2 cellular contexts compared by ENCODE assay signal in genomic region chr2:207768168-207768890, GRCh38.
TF ChIP-seq lines count a peak whose summit lies in the region.

No MANE protein-coding gene starts in this region.

TF ChIP-seq in Ishikawa, 13 proteins besides CTCF, POLR2A, EP300 and RAD21:
- TF ChIP-seq YY1 (IDR thresholded peaks at IDR 0.05; ENCODE audit: low read depth) = no peak
- TF ChIP-seq MAX (IDR thresholded peaks at IDR 0.05) = peak; percentile 83

TF ChIP-seq in endothelial cell of umbilical vein, 7 proteins besides CTCF, POLR2A, EP300 and RAD21:
- TF ChIP-seq GATA2 (IDR thresholded peaks at IDR 0.05; ENCODE audit: insufficient read depth, insufficient read length, low read depth, low read length) (no peak), EZH2 (IDR thresholded peaks at IDR 0.05; ENCODE audit: borderline replicate concordance, low read depth, low read length, severe bottlenecking) (no peak), MYC (IDR thresholded peaks at IDR 0.05; ENCODE audit: low read depth, low read length) (no peak), MAX (IDR thresholded peaks at IDR 0.05; ENCODE audit: insufficient read depth, insufficient read length) (no peak), JUN (IDR thresholded peaks at IDR 0.05; ENCODE audit: borderline replicate concordance, insufficient read depth, insufficient read length, low read depth) (no peak), FOS (IDR thresholded peaks at IDR 0.05; ENCODE audit: borderline replicate concordance, insufficient read depth, low read length) (no peak), POLR2AphosphoS5 (IDR thresholded peaks at IDR 0.05; ENCODE audit: insufficient read depth, low read depth, low read length) (no peak)
